In the genomic region with DNA sequence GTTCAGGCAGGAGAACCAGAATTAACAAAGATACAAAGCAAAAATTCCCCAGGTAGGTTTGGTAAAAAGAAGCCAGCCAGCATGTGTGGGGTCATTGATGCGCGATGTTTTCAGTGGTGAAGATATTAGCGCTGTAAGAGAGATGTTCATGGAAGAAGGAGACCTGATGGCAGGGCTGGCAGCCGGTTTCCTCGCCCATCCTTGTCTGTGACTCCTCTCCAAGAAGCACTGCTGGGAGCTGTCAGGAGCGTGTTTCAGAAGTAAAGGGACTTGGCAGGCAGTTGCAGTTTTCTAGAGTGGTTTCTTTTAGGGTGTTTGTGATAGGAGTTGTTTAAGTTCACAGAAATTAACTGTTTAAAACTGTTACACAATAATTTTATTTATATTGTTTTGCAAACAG, we compare ENCODE assay signal across 22 cellular contexts.
"Had no signal": no experiment of that assay in that cellular context is flagged by ENCODE, and none has a peak within 500 bp of the region (broad histone marks: within the 10 kb centered on the region; RNA-seq: fewer than 3 reads in every experiment).

No MANE protein-coding gene starts in this region.

- H3K27ac ChIP-seq: adrenal gland, Peyer's patch, VCaP had no signal

- H3K9me3 ChIP-seq: adrenal gland, Peyer's patch had no signal

- H3K4me3 ChIP-seq: adrenal gland, MG63, Peyer's patch had no signal

- DNase-seq: activated CD4-positive, alpha-beta memory T cell treated with anti-CD3 and anti-CD28 coated beads for 36 hours; activated CD4-positive, alpha-beta T cell treated with anti-CD3 and anti-CD28 coated beads, Interleukin-2, amount 10 ng/mL, durations not matched to agents 7 days and 5 days; activated CD4-positive, CD25-positive, alpha-beta regulatory T cell; activated naive CD4-positive, alpha-beta T cell treated with anti-CD3 and anti-CD28 coated beads, Interleukin-2, amount 50 U/mL, for 16 hours; activated naive CD8-positive, alpha-beta T cell treated with anti-CD3 and anti-CD28 coated beads, Interleukin-2, amount 10 ng/mL, durations not matched to agents 7 days and 5 days; activated T-cell treated with anti-CD3 and anti-CD28 coated beads for 4 hours; activated T-cell treated with anti-CD3 and anti-CD28 coated beads, Interleukin-2, amount 50 U/mL, for 48 hours; adrenal gland; MG63; NCI-H1105; NCI-H1436; NCI-H1694 treated with DMSO at 0.1 percent for 48 hours; NCI-H2029 treated with DMSO at 0.1 percent for 48 hours; NCI-H510A treated with DMSO at 0.1 percent for 48 hours; NCI-H69; NK-92 treated with Interleukin-12 subunit alpha and Interleukin-12 subunit beta, amount 100 ng/mL, for 24 hours; OCI-M1; Peyer's patch; SHP77; T-helper 9 cell had no signal

- H3K27me3 Mint-ChIP-seq: activated CD4-positive, alpha-beta memory T cell treated with anti-CD3 and anti-CD28 coated beads for 36 hours; activated CD4-positive, alpha-beta T cell treated with anti-CD3 and anti-CD28 coated beads, Interleukin-2, amount 10 ng/mL, durations not matched to agents 7 days and 5 days; activated naive CD8-positive, alpha-beta T cell treated with anti-CD3 and anti-CD28 coated beads, Interleukin-2, amount 10 ng/mL, durations not matched to agents 7 days and 5 days had no signal

- H3K4me1 ChIP-seq: adrenal gland, Peyer's patch had no signal

- H3K4me3 Mint-ChIP-seq: activated CD4-positive, alpha-beta memory T cell treated with anti-CD3 and anti-CD28 coated beads for 36 hours; activated CD4-positive, alpha-beta T cell treated with anti-CD3 and anti-CD28 coated beads, Interleukin-2, amount 10 ng/mL, durations not matched to agents 7 days and 5 days; activated naive CD8-positive, alpha-beta T cell treated with anti-CD3 and anti-CD28 coated beads, Interleukin-2, amount 10 ng/mL, durations not matched to agents 7 days and 5 days; T-helper 1 cell treated with Interleukin-12 subunit alpha and Interleukin-12 subunit beta and Interleukin-4 antibody, amounts not matched to agents 30 μg/mL and 1 μg/mL, for 36 hours had no signal

- H3K4me1 Mint-ChIP-seq: activated CD4-positive, alpha-beta T cell treated with anti-CD3 and anti-CD28 coated beads, Interleukin-2, amount 10 ng/mL, durations not matched to agents 7 days and 5 days; activated naive CD8-positive, alpha-beta T cell treated with anti-CD3 and anti-CD28 coated beads, Interleukin-2, amount 10 ng/mL, durations not matched to agents 7 days and 5 days had no signal

- H3K27me3 ChIP-seq: adrenal gland, MG63, Peyer's patch had no signal

- H3K27ac Mint-ChIP-seq: activated CD4-positive, alpha-beta memory T cell treated with anti-CD3 and anti-CD28 coated beads for 36 hours; activated CD4-positive, alpha-beta T cell treated with anti-CD3 and anti-CD28 coated beads, Interleukin-2, amount 10 ng/mL, durations not matched to agents 7 days and 5 days; activated naive CD8-positive, alpha-beta T cell treated with anti-CD3 and anti-CD28 coated beads, Interleukin-2, amount 10 ng/mL, durations not matched to agents 7 days and 5 days; T-helper 1 cell treated with Interleukin-12 subunit alpha and Interleukin-12 subunit beta and Interleukin-4 antibody, amounts not matched to agents 30 μg/mL and 1 μg/mL, for 36 hours had no signal
